ENCODE assay signal across 1 cellular context in the genomic region with DNA sequence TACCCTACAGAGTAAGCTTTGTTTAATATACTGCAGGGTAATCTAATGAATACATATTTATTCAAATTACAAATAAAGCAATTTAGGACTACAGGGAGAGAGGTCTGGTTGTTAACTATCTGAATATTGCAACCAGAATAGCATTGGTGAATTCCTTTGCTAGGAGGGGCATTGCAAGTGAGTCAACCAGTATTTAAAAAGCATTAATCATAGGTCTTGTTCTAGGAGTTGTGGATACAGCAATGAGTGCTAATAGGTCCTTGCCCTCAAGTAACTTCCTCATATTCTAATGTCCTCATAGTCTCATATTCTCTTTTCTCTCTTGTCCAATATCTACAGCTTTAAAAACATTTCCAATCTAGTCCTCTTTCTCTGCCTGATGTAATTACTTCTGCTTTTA.
TF ChIP-seq lines count a peak whose summit lies in the region.

No MANE protein-coding gene starts in this region.

TF ChIP-seq in IMR-90, 13 proteins besides CTCF, POLR2A, EP300 and RAD21 (continued from another document):
- TF ChIP-seq MAZ (IDR thresholded peaks at IDR 0.05; ENCODE audit: borderline replicate concordance, low read depth, low read length): no peak
- TF ChIP-seq NFE2L2 (IDR thresholded peaks at IDR 0.05; ENCODE audit: low read depth, low read length): no peak
- TF ChIP-seq BHLHE40 (IDR thresholded peaks at IDR 0.05; ENCODE audit: low read depth, low read length): no peak
- TF ChIP-seq MXI1 (IDR thresholded peaks at IDR 0.05; ENCODE audit: borderline replicate concordance, low read depth, low read length): no peak
- TF ChIP-seq SMC3 (IDR thresholded peaks at IDR 0.05; ENCODE audit: low read depth, low read length): no peak
- no peak for TF ChIP-seq RFX5 (IDR thresholded peaks at IDR 0.05; ENCODE audit: low read depth, low read length)
- no peak for TF ChIP-seq CEBPB (IDR thresholded peaks at IDR 0.05; ENCODE audit: low read depth, low read length)
- TF ChIP-seq FOS (IDR thresholded peaks at IDR 0.05; ENCODE audit: low read depth, low read length): no peak
- TF ChIP-seq MAFK (IDR thresholded peaks at IDR 0.05; ENCODE audit: low read depth, low read length): no peak
- TF ChIP-seq RCOR1 (IDR thresholded peaks at IDR 0.05; ENCODE audit: insufficient replicate concordance, low read length): no peak
- no peak for TF ChIP-seq USF2 (IDR thresholded peaks at IDR 0.05; ENCODE audit: low read depth, low read length)
- no peak for TF ChIP-seq CHD1 (IDR thresholded peaks at IDR 0.05; ENCODE audit: low read depth, low read length)
